1 cellular context compared by ENCODE assay signal in genomic region chr17:45428050-45428953, GRCh38.
TF ChIP-seq lines count a peak whose summit lies in the region.

No MANE protein-coding gene starts in this region.

TF ChIP-seq in HEK293, 187 proteins besides CTCF, POLR2A, EP300 and RAD21 (continued from another document and continues in another):
- TF ChIP-seq ZNF26 (tag by site-specific recombination; IDR thresholded peaks at IDR 0.05) (no peak), ZNF654 (tag by site-specific recombination; IDR thresholded peaks at IDR 0.05; ENCODE audit: low read depth) (peak; percentile 93), SCRT2 (tag by site-specific recombination; IDR thresholded peaks at IDR 0.05) (no peak), ZNF223 (tag by site-specific recombination; IDR thresholded peaks at IDR 0.05) (no peak), ZBTB6 (tag by site-specific recombination; IDR thresholded peaks at IDR 0.05) (no peak), ZNF132 (tag by site-specific recombination; IDR thresholded peaks at IDR 0.05; ENCODE audit: borderline replicate concordance) (no peak), ZNF214 (tag by site-specific recombination; IDR thresholded peaks at IDR 0.05; ENCODE audit: borderline replicate concordance) (no peak), ZNF843 (tag by site-specific recombination; IDR thresholded peaks at IDR 0.05) (no peak), ZBTB49 (tag by site-specific recombination; IDR thresholded peaks at IDR 0.05; ENCODE audit: low read depth) (no peak), ZNF404 (tag by site-specific recombination; IDR thresholded peaks at IDR 0.05) (no peak), ZNF658 (tag by site-specific recombination; IDR thresholded peaks at IDR 0.05) (no peak), ZEB2 (tag by site-specific recombination; IDR thresholded peaks at IDR 0.05) (no peak; the same call in 1 of the 2 replicates), ZNF350 (tag by site-specific recombination; IDR thresholded peaks at IDR 0.05) (no peak), ZNF677 (tag by site-specific recombination; IDR thresholded peaks at IDR 0.05) (no peak), ZNF768 (tag by site-specific recombination; IDR thresholded peaks at IDR 0.05) (no peak), TCF7L2 (IDR thresholded peaks at IDR 0.05; ENCODE audit: borderline replicate concordance, low read depth, low read length) (no peak), ZNF138 (tag by site-specific recombination; IDR thresholded peaks at IDR 0.05; ENCODE audit: borderline replicate concordance) (no peak), ZNF530 (tag by site-specific recombination; IDR thresholded peaks at IDR 0.05; ENCODE audit: low read depth) (no peak), ZIC2 (tag by site-specific recombination; IDR thresholded peaks at IDR 0.05) (peak; percentile 64), ZNF24 (tag by site-specific recombination; IDR thresholded peaks at IDR 0.05) (no peak), HOXD13 (CRISPR knock-in tag; IDR thresholded peaks at IDR 0.05; ENCODE audit: borderline replicate concordance) (no peak), ZNF184 (tag by site-specific recombination; IDR thresholded peaks at IDR 0.05) (no peak), GLIS1 (tag by site-specific recombination; IDR thresholded peaks at IDR 0.05) (peak; percentile 89), ZNF488 (tag by site-specific recombination; IDR thresholded peaks at IDR 0.05) (no peak), RBAK (tag by site-specific recombination; IDR thresholded peaks at IDR 0.05) (no peak), ELK4 (IDR thresholded peaks at IDR 0.05; ENCODE audit: borderline replicate concordance, low read depth, low read length) (no peak), SP3 (tag by site-specific recombination; IDR thresholded peaks at IDR 0.05) (peak; percentile 40; the same call in 1 of the 2 replicates), ZNF473 (tag by site-specific recombination; IDR thresholded peaks at IDR 0.05) (no peak), ZNF37A (tag by site-specific recombination; IDR thresholded peaks at IDR 0.05) (no peak), ZFP69B (tag by site-specific recombination; IDR thresholded peaks at IDR 0.05) (peak; percentile 94), KLF17 (tag by site-specific recombination; IDR thresholded peaks at IDR 0.05) (peak; percentile 76), ZBTB11 (tag by site-specific recombination; conservative IDR thresholded peaks at IDR 0.05; ENCODE audit: low read depth) (no peak), ZNF747 (tag by site-specific recombination; IDR thresholded peaks at IDR 0.05) (no peak), GLI2 (tag by site-specific recombination; IDR thresholded peaks at IDR 0.05; ENCODE audit: borderline replicate concordance, low read depth) (no peak), ZNF830 (tag by site-specific recombination; IDR thresholded peaks at IDR 0.05; ENCODE audit: low read depth) (no peak), MZF1 (tag by site-specific recombination; IDR thresholded peaks at IDR 0.05; ENCODE audit: borderline replicate concordance) (no peak), HOXA7 (CRISPR knock-in tag; IDR thresholded peaks at IDR 0.05; ENCODE audit: borderline replicate concordance) (no peak), ZNF114 (tag by site-specific recombination; IDR thresholded peaks at IDR 0.05) (no peak), HOXC10 (CRISPR knock-in tag; IDR thresholded peaks at IDR 0.05) (no peak), ZNF112 (tag by site-specific recombination; IDR thresholded peaks at IDR 0.05) (no peak), GLI4 (tag by site-specific recombination; IDR thresholded peaks at IDR 0.05) (no peak), ZNF529 (tag by site-specific recombination; IDR thresholded peaks at IDR 0.05; ENCODE audit: insufficient replicate concordance) (no peak), ZNF76 (tag by site-specific recombination; IDR thresholded peaks at IDR 0.05; ENCODE audit: borderline replicate concordance, low read depth) (peak; percentile 53; the same call in 1 of the 2 replicates), ZNF274 (IDR thresholded peaks at IDR 0.05; ENCODE audit: low read length) (no peak), ZNF274 (tag by site-specific recombination; IDR thresholded peaks at IDR 0.05; ENCODE audit: borderline replicate concordance) (no peak), ZNF660 (tag by site-specific recombination; IDR thresholded peaks at IDR 0.05) (peak; percentile 70), ZNF174 (tag by site-specific recombination; IDR thresholded peaks at IDR 0.05) (no peak), ZNF341 (tag by site-specific recombination; IDR thresholded peaks at IDR 0.05; ENCODE audit: low read depth) (peak; percentile 43), TSHZ1 (tag by site-specific recombination; IDR thresholded peaks at IDR 0.05; ENCODE audit: borderline replicate concordance) (no peak), ZNF335 (tag by site-specific recombination; conservative IDR thresholded peaks at IDR 0.05) (peak; percentile 71), ZSCAN16 (tag by site-specific recombination; IDR thresholded peaks at IDR 0.05) (no peak)
- TF ChIP-seq, protein P1, sequence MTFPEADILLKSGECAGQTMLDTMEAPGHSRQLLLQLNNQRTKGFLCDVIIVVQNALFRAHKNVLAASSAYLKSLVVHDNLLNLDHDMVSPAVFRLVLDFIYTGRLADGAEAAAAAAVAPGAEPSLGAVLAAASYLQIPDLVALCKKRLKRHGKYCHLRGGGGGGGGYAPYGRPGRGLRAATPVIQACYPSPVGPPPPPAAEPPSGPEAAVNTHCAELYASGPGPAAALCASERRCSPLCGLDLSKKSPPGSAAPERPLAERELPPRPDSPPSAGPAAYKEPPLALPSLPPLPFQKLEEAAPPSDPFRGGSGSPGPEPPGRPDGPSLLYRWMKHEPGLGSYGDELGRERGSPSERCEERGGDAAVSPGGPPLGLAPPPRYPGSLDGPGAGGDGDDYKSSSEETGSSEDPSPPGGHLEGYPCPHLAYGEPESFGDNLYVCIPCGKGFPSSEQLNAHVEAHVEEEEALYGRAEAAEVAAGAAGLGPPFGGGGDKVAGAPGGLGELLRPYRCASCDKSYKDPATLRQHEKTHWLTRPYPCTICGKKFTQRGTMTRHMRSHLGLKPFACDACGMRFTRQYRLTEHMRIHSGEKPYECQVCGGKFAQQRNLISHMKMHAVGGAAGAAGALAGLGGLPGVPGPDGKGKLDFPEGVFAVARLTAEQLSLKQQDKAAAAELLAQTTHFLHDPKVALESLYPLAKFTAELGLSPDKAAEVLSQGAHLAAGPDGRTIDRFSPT (tag by site-specific recombination; IDR thresholded peaks at IDR 0.05): peak; percentile 99
